Comparison of ENCODE assay signal across 1 cellular context in the genomic region with DNA sequence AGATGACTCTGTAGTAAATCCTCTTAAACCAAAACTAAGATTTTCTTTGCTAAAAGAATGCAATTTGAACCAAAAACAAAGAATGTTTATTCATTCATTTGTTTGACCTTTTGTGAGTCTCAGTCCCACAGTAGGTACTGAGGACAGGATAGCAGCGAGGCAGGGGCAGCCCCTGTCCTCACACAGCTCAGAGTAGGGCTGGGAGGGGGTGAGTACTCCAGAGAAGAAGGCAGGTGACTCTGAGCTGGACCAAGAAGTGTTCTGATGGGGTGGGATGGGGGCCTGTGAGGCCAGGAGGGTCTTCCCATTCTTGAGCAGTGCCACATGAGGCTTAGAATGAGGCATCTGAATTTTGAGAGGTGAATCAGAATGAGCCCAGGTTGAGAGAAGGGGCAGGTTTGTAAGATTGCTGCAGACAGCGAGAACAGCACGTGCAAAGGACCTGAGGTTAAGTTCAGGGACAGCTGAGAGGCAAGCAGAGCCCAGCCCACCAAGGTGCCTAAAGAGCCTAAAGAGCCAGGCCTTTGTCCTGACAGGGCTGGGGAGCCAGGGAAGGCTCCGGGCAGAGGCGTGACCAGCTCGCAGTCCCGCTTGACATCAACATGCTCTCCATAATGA.
TF ChIP-seq lines count a peak whose summit lies in the region.

No MANE protein-coding gene starts in this region.

TF ChIP-seq in GM23338, 12 proteins besides CTCF, POLR2A, EP300 and RAD21 (continued from another document):
- TF ChIP-seq, protein P1, sequence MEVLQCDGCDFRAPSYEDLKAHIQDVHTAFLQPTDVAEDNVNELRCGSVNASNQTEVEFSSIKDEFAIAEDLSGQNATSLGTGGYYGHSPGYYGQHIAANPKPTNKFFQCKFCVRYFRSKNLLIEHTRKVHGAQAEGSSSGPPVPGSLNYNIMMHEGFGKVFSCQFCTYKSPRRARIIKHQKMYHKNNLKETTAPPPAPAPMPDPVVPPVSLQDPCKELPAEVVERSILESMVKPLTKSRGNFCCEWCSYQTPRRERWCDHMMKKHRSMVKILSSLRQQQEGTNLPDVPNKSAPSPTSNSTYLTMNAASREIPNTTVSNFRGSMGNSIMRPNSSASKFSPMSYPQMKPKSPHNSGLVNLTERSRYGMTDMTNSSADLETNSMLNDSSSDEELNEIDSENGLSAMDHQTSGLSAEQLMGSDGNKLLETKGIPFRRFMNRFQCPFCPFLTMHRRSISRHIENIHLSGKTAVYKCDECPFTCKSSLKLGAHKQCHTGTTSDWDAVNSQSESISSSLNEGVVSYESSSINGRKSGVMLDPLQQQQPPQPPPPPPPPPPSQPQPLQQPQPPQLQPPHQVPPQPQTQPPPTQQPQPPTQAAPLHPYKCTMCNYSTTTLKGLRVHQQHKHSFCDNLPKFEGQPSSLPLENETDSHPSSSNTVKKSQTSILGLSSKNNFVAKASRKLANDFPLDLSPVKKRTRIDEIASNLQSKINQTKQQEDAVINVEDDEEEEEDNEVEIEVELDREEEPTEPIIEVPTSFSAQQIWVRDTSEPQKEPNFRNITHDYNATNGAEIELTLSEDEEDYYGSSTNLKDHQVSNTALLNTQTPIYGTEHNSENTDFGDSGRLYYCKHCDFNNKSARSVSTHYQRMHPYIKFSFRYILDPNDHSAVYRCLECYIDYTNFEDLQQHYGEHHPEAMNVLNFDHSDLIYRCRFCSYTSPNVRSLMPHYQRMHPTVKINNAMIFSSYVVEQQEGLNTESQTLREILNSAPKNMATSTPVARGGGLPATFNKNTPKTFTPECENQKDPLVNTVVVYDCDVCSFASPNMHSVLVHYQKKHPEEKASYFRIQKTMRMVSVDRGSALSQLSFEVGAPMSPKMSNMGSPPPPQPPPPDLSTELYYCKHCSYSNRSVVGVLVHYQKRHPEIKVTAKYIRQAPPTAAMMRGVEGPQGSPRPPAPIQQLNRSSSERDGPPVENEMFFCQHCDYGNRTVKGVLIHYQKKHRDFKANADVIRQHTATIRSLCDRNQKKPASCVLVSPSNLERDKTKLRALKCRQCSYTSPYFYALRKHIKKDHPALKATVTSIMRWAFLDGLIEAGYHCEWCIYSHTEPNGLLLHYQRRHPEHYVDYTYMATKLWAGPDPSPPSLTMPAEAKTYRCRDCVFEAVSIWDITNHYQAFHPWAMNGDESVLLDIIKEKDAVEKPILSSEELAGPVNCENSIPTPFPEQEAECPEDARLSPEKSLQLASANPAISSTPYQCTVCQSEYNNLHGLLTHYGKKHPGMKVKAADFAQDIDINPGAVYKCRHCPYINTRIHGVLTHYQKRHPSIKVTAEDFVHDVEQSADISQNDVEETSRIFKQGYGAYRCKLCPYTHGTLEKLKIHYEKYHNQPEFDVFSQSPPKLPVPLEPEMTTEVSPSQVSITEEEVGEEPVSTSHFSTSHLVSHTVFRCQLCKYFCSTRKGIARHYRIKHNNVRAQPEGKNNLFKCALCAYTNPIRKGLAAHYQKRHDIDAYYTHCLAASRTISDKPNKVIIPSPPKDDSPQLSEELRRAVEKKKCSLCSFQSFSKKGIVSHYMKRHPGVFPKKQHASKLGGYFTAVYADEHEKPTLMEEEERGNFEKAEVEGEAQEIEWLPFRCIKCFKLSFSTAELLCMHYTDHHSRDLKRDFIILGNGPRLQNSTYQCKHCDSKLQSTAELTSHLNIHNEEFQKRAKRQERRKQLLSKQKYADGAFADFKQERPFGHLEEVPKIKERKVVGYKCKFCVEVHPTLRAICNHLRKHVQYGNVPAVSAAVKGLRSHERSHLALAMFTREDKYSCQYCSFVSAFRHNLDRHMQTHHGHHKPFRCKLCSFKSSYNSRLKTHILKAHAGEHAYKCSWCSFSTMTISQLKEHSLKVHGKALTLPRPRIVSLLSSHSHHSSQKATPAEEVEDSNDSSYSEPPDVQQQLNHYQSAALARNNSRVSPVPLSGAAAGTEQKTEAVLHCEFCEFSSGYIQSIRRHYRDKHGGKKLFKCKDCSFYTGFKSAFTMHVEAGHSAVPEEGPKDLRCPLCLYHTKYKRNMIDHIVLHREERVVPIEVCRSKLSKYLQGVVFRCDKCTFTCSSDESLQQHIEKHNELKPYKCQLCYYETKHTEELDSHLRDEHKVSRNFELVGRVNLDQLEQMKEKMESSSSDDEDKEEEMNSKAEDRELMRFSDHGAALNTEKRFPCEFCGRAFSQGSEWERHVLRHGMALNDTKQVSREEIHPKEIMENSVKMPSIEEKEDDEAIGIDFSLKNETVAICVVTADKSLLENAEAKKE (CRISPR knock-in tag; IDR thresholded peaks at IDR 0.05), result no peak
